11 cellular contexts compared by ENCODE assay signal in the genomic region with DNA sequence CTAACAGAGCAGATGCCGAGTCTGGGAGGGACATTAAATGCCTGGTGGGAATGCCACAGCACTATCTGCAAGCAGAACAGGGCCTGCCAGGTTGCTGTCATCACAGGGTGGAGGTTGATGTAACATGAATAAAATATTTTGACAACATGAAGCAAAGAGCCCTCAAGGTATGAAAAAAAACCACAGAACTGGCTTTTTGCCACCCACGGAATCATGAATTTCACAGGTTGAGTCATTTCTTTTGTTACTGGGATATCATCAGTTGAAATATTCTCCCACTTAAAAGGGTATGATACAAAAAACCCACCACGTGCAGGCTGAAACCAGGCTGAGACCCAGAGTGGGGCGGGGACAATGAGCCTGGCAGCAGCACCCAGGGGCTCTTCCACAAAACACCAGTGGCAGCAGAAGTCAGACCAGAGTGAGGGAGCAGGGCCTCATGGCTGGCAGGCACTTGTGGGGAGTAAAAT.
DNase-seq lines count a peak whose midpoint lies in the region; ATAC-seq and TF ChIP-seq lines count a peak whose summit lies in the region.
"Had no signal": no experiment of that assay in that cellular context is flagged by ENCODE, and none has a peak within 500 bp of the region (broad histone marks: within the 10 kb centered on the region; RNA-seq: fewer than 3 reads in every experiment).

No MANE protein-coding gene starts in this region.

- intact Hi-C loops in aorta (cut with DNase I) = no loop called here

- ATAC-seq in aorta (ENCODE audit: low FRiP score) (no peak), GM19397 (IDR thresholded peaks at IDR 0.05; ENCODE audit: unreplicated experiment) (no peak)

- TF ChIP-seq CTCF in RWPE1 (conservative IDR thresholded peaks at IDR 0.05; ENCODE audit: low read depth) (no peak), fibroblast of pulmonary artery (IDR thresholded peaks at IDR 0.05; ENCODE audit: low read length, missing control alignments) (no peak)

- POLR2A ChIA-PET in RWPE1 (lab: Yijun Ruan, JAX; ENCODE audit: low non-redundant PET) = no interaction called here

- H3K27ac ChIP-seq in RWPE1 (peak overlapping the region; percentile 94), aorta (ENCODE audit: low read depth in 1 of 2, low read length in 2 of 2) (no peak overlapping the region)
- H3K27ac ChIP-seq: 22Rv1 had no signal

- CTCF ChIA-PET in RWPE1 (lab: Yijun Ruan, JAX) = no interaction called here

- DNase-seq in DMS53 (lab: John Stamatoyannopoulos, UW) (peak; percentile 28), DMS53 treated with DMSO at 0.1 percent for 48 hours (lab: John Stamatoyannopoulos, UW; ENCODE audit: unreplicated experiment) (no peak), RWPE1 (ENCODE audit: low spot score) (peak; percentile 92), fibroblast of pulmonary artery (ENCODE audit: low read depth) (peak; percentile 89), aorta (no peak), NCI-H1694 treated with DMSO at 0.1 percent for 48 hours (lab: John Stamatoyannopoulos, UW) (no peak)
- DNase-seq in stimulated activated CD8-positive, alpha-beta memory T cell treated with anti-CD3 and anti-CD28 coated beads, Interleukin-15, amount 100 ng/mL, for 24 hours (ENCODE audit: low read depth) = peak; percentile 3
- DNase-seq: central memory CD4-positive, alpha-beta T cell; NCI-H526 treated with DMSO at 0.1 percent for 48 hours had no signal

- H3K4me3 ChIP-seq in fibroblast of pulmonary artery (replicated peaks; ENCODE audit: low read depth, low read length) (no peak overlapping the region), aorta (ENCODE audit: low read length in 2 of 2) (no peak overlapping the region)

- H3K36me3 ChIP-seq in aorta (ENCODE audit: control insufficient read depth in 1 of 2, insufficient read depth in 2 of 2, low read length in 1 of 2) = peaks cover 0 to 2% of the 10 kb centered on the region in 2 donors

- WGBS in aorta, 2 donors = 36 to 37% methylated on average over 4 of the region's 4 CpGs

- no peaks in the 10 kb centered on the region for H3K27me3 ChIP-seq in aorta (ENCODE audit: control insufficient read depth in 1 of 2, insufficient read depth in 2 of 2, low read length in 1 of 2)

- H3K4me1 ChIP-seq in aorta (ENCODE audit: control insufficient read depth in 1 of 2, insufficient read depth in 2 of 2, low read length in 2 of 2) = no peaks in the 10 kb centered on the region

- no peaks in the 10 kb centered on the region for H3K9me3 ChIP-seq in aorta (ENCODE audit: control insufficient read depth, low read length)

Comparison
In these comparisons a context has a peak if more than half of its experiments do, and no peak if none do; other contexts are left out.
1. DNase-seq: peak in DMS53 (single experiment), RWPE1 (single experiment), fibroblast of pulmonary artery (single experiment) and stimulated activated CD8-positive, alpha-beta memory T cell treated with anti-CD3 and anti-CD28 coated beads, Interleukin-15, amount 100 ng/mL, for 24 hours (single experiment); none in DMS53 treated with DMSO at 0.1 percent for 48 hours (single experiment), aorta (0 of 2) and NCI-H1694 treated with DMSO at 0.1 percent for 48 hours (single experiment).